In genomic region chr1:58546520-58547308, GRCh38 we compare ENCODE assay signal across 8 cellular contexts. TPM values are rescaled to one million over a fixed set of nuclear protein-coding genes. Genes with fewer than 3 reads are reported as not detected.
DNase-seq lines count a peak whose midpoint lies in the region; TF ChIP-seq lines count a peak whose summit lies in the region.

TSS of gene OMA1 (minus strand) at chr1:58546726. CDS start at chr1:58539294, 7,432 bp downstream.

- H3K9me3 ChIP-seq in SK-N-MC (ENCODE audit: low read depth, low read length) (no peaks in the 10 kb centered on the region), testis (no peaks in the 10 kb centered on the region)

- TF ChIP-seq CTCF in GM06990 (IDR thresholded peaks at IDR 0.05; ENCODE audit: insufficient read depth, low read length, poor library complexity, severe bottlenecking), result peak; percentile 95
- peak; percentile 97 for TF ChIP-seq CTCF in HFF-Myc (IDR thresholded peaks at IDR 0.05; ENCODE audit: low read depth, low read length, missing control alignments)
- TF ChIP-seq CTCF in testis (IDR thresholded peaks at IDR 0.05), result peak; percentile 90 to 99 (median 97)

- peak; percentile 98 for DNase-seq in GM06990 (ENCODE audit: extremely low read depth, insufficient read length)
- DNase-seq in HFF-Myc (ENCODE audit: extremely low read depth, low read depth), result peak; percentile 85
- DNase-seq in NAMALWA (ENCODE audit: low spot score), result peak; percentile 96
- peak; percentile 75 for DNase-seq in SK-N-MC (ENCODE audit: low read depth, low spot score)
- DNase-seq in activated naive CD4-positive, alpha-beta T cell treated with anti-CD3 and anti-CD28 coated beads, Interleukin-2, amount 50 U/mL, for 16 hours, result peak; percentile 98
- peak; percentile 98 for DNase-seq in germinal center (ENCODE audit: low spot score)
- DNase-seq in occipital lobe (lab: John Stamatoyannopoulos, UW), result peak; percentile 89
- peak; percentile 97 for DNase-seq in testis

- TF ChIP-seq POLR2A in testis (IDR thresholded peaks at IDR 0.05), result peak; percentile 41

- no peaks in the 10 kb centered on the region for H3K36me3 ChIP-seq in GM06990 (ENCODE audit: control insufficient read depth, insufficient read depth, low read length)
- H3K36me3 ChIP-seq in SK-N-MC (ENCODE audit: insufficient read depth, low read length), result no peaks in the 10 kb centered on the region
- no peaks in the 10 kb centered on the region for H3K36me3 ChIP-seq in testis (ENCODE audit: low read depth, missing control alignments)

- intact Hi-C loops in testis (cut with DNase I; ENCODE audit: low total_unique reads), result no loop called here

- H3K4me3 ChIP-seq in GM06990 (replicated peaks; ENCODE audit: low read depth, low read length), result peak within 1 kb of the TSS; percentile 92
- peak within 1 kb of the TSS; percentile 72 for H3K4me3 ChIP-seq in HFF-Myc (replicated peaks; ENCODE audit: low read depth, low read length)
- H3K4me3 ChIP-seq in SK-N-MC, result peak within 1 kb of the TSS; percentile 81
- H3K4me3 ChIP-seq in testis, result peak within 1 kb of the TSS; percentile 77 to 88

- 1 to 3% methylated on average over 2 to 46 of the region's 46 CpGs for WGBS in testis, 2 donors

- H3K27me3 ChIP-seq in GM06990 (replicated peaks; ENCODE audit: control insufficient read depth, insufficient read depth, low read length) (no peaks in the 10 kb centered on the region), testis (no peaks in the 10 kb centered on the region)

- H3K4me1 ChIP-seq in testis, result peaks cover 15% of the 10 kb centered on the region

- H3K9ac ChIP-seq in SK-N-MC (ENCODE audit: insufficient read length), result peak within 1 kb of the TSS; percentile 82

- peak within 1 kb of the TSS; percentile 59; the same call in 1 of the 2 replicates for H3K27ac ChIP-seq in SK-N-MC
- peak within 1 kb of the TSS; percentile 99 for H3K27ac ChIP-seq in testis

RNA-seq across cellular contexts. Expression of gene OMA1, which starts in this region (rescaled TPM):
- total RNA-seq in occipital lobe (36.7 TPM), testis (10 to 100 TPM; 22.1 to 24.7 TPM)
- 10.9 TPM for polyA plus RNA-seq in testis (ENCODE audit: insufficient read depth, low read depth, low replicate concordance)

Comparison
In these comparisons a context has a peak if more than half of its experiments do, and no peak if none do; other contexts are left out.
1. Peak in every context shown above with its lines: DNase-seq, H3K4me3 ChIP-seq and H3K27ac ChIP-seq.